In genomic region chr19:12788025-12788681, GRCh38 we compare ENCODE assay signal across 9 cellular contexts. TPM values are rescaled to one million over a fixed set of nuclear protein-coding genes. Genes with fewer than 3 reads are reported as not detected.
DNase-seq lines count a peak whose midpoint lies in the region; ATAC-seq and TF ChIP-seq lines count a peak whose summit lies in the region.
"Had no signal": no experiment of that assay in that cellular context is flagged by ENCODE, and none has a peak within 500 bp of the region (broad histone marks: within the 10 kb centered on the region; RNA-seq: fewer than 3 reads in every experiment).

No MANE protein-coding gene starts in this region.

- DNase-seq in activated CD4-positive, alpha-beta T cell treated with anti-CD3 and anti-CD28 coated beads, Interleukin-2, amount 10 ng/mL, durations not matched to agents 24 days and 14 days = no peak
- DNase-seq in activated CD4-positive, alpha-beta T cell treated with anti-CD3 and anti-CD28 coated beads for 48 hours = no peak
- no peak for DNase-seq in left lung
- DNase-seq in effector CD4-positive, alpha-beta T cell = no peak
- no peak for DNase-seq in GOT3 (lab: John Stamatoyannopoulos, UW)
- DNase-seq in foreskin melanocyte = no peak
- DNase-seq: amniotic stem cell had no signal

- H3K36me3 Mint-ChIP-seq in activated CD4-positive, alpha-beta T cell treated with anti-CD3 and anti-CD28 coated beads, Interleukin-2, amount 10 ng/mL, durations not matched to agents 24 days and 14 days (ENCODE audit: low read depth) = peaks cover 15% of the 10 kb centered on the region
- peaks cover 36% of the 10 kb centered on the region for H3K36me3 Mint-ChIP-seq in activated T-helper 17 cell treated with anti-CD3 and anti-CD28 coated beads, Interleukin-2, amount 50 U/mL, for 72 hours (ENCODE audit: low read depth)

- H3K9me3 Mint-ChIP-seq in activated CD4-positive, alpha-beta T cell treated with anti-CD3 and anti-CD28 coated beads, Interleukin-2, amount 10 ng/mL, durations not matched to agents 24 days and 14 days = no peaks in the 10 kb centered on the region
- no peaks in the 10 kb centered on the region for H3K9me3 Mint-ChIP-seq in activated T-helper 17 cell treated with anti-CD3 and anti-CD28 coated beads, Interleukin-2, amount 50 U/mL, for 72 hours

- peaks cover 23% of the 10 kb centered on the region for H3K4me1 Mint-ChIP-seq in activated CD4-positive, alpha-beta T cell treated with anti-CD3 and anti-CD28 coated beads, Interleukin-2, amount 10 ng/mL, durations not matched to agents 24 days and 14 days
- H3K4me1 Mint-ChIP-seq in activated T-helper 17 cell treated with anti-CD3 and anti-CD28 coated beads, Interleukin-2, amount 50 U/mL, for 72 hours = no peaks in the 10 kb centered on the region

- no peak for ATAC-seq in activated T-helper 17 cell treated with anti-CD3 and anti-CD28 coated beads, Interleukin-2, amount 50 U/mL, for 72 hours (replicated peaks)
- ATAC-seq in left lung = no peak

- peak overlapping the region; percentile 99 to 100 for H3K27ac ChIP-seq in left lung
- H3K27ac ChIP-seq in thymus (ENCODE audit: low read depth) = peak overlapping the region; percentile 98

- peak overlapping the region; percentile 93 for H3K4me3 Mint-ChIP-seq in activated CD4-positive, alpha-beta T cell treated with anti-CD3 and anti-CD28 coated beads, Interleukin-2, amount 10 ng/mL, durations not matched to agents 24 days and 14 days
- H3K4me3 Mint-ChIP-seq in activated T-helper 17 cell treated with anti-CD3 and anti-CD28 coated beads, Interleukin-2, amount 50 U/mL, for 72 hours = peak overlapping the region; percentile 97

- intact Hi-C loops in activated CD4-positive, alpha-beta T cell treated with anti-CD3 and anti-CD28 coated beads, Interleukin-2, amount 10 ng/mL, durations not matched to agents 24 days and 14 days (cut with micrococcal nuclease) = no loop called here
- intact Hi-C loops in left lung (cut with DNase I) = no loop called here

- H3K4me3 ChIP-seq in left lung (peak overlapping the region in 1 of 2 donors; percentile 98), thymus (ENCODE audit: low read length) (no peak overlapping the region)

- peak overlapping the region; percentile 97 for H3K27ac Mint-ChIP-seq in activated CD4-positive, alpha-beta T cell treated with anti-CD3 and anti-CD28 coated beads, Interleukin-2, amount 10 ng/mL, durations not matched to agents 24 days and 14 days
- peak overlapping the region; percentile 96 for H3K27ac Mint-ChIP-seq in activated T-helper 17 cell treated with anti-CD3 and anti-CD28 coated beads, Interleukin-2, amount 50 U/mL, for 72 hours

- H3K27me3 ChIP-seq in left lung (no peaks in the 10 kb centered on the region), thymus (ENCODE audit: control insufficient read depth, insufficient read depth) (peaks cover 14% of the 10 kb centered on the region)

- H3K4me1 ChIP-seq in left lung (peaks cover 66 to 71% of the 10 kb centered on the region in 2 donors), thymus (ENCODE audit: control insufficient read depth, insufficient read depth, low read length) (peaks cover 23% of the 10 kb centered on the region)

- no peaks in the 10 kb centered on the region for H3K27me3 Mint-ChIP-seq in activated CD4-positive, alpha-beta T cell treated with anti-CD3 and anti-CD28 coated beads, Interleukin-2, amount 10 ng/mL, durations not matched to agents 24 days and 14 days
- H3K27me3 Mint-ChIP-seq in activated T-helper 17 cell treated with anti-CD3 and anti-CD28 coated beads, Interleukin-2, amount 50 U/mL, for 72 hours = no peaks in the 10 kb centered on the region

- H3K9me3 ChIP-seq in left lung (no peaks in the 10 kb centered on the region), thymus (ENCODE audit: control insufficient read depth) (no peaks in the 10 kb centered on the region)

- TF ChIP-seq CTCF in left lung (IDR thresholded peaks at IDR 0.05) = no peak

- 96% methylated on average over 5 of the region's 5 CpGs for WGBS in thymus

- H3K36me3 ChIP-seq in left lung (peaks cover 0 to 9% of the 10 kb centered on the region in 2 donors), thymus (ENCODE audit: control insufficient read depth, insufficient read depth) (no peaks in the 10 kb centered on the region)

RNA-seq across cellular contexts. Expression of gene JUNB, which starts 3.1 kb away (rescaled TPM):
- total RNA-seq in activated CD4-positive, alpha-beta T cell treated with anti-CD3 and anti-CD28 coated beads, Interleukin-2, amount 10 ng/mL, durations not matched to agents 24 days and 14 days = 302 and 310 TPM in 2 replicates
- 100 to 1,000 TPM; 328 to 586 TPM for total RNA-seq in activated T-helper 17 cell treated with anti-CD3 and anti-CD28 coated beads, Interleukin-2, amount 50 U/mL, for 72 hours
- 100 to 1,000 TPM; 131 to 135 TPM for total RNA-seq in left lung
- polyA plus RNA-seq in thymus = 139 TPM

RNA-seq across cellular contexts. Expression of gene HOOK2, which starts 12.8 kb away (rescaled TPM):
- total RNA-seq in activated CD4-positive, alpha-beta T cell treated with anti-CD3 and anti-CD28 coated beads, Interleukin-2, amount 10 ng/mL, durations not matched to agents 24 days and 14 days = 17.8 and 18.3 TPM in 2 replicates
- total RNA-seq in activated T-helper 17 cell treated with anti-CD3 and anti-CD28 coated beads, Interleukin-2, amount 50 U/mL, for 72 hours = 10 to 100 TPM; 22.5 to 44.4 TPM
- total RNA-seq in left lung = 10 to 100 TPM; 57.7 to 57.9 TPM
- polyA plus RNA-seq in thymus = 36.4 TPM

RNA-seq across cellular contexts. Expression of gene PRDX2, which starts 13.4 kb away (rescaled TPM):
- 277 and 294 TPM in 2 replicates for total RNA-seq in activated CD4-positive, alpha-beta T cell treated with anti-CD3 and anti-CD28 coated beads, Interleukin-2, amount 10 ng/mL, durations not matched to agents 24 days and 14 days
- 100 to 1,000 TPM; 307 to 415 TPM for total RNA-seq in activated T-helper 17 cell treated with anti-CD3 and anti-CD28 coated beads, Interleukin-2, amount 50 U/mL, for 72 hours
- total RNA-seq in left lung = 100 to 1,000 TPM; 186 to 217 TPM
- 113 TPM for polyA plus RNA-seq in thymus

RNA-seq across cellular contexts. Expression of gene THSD8, which starts 13.7 kb away (rescaled TPM):
- 26.8 and 32.7 TPM in 2 replicates for total RNA-seq in activated CD4-positive, alpha-beta T cell treated with anti-CD3 and anti-CD28 coated beads, Interleukin-2, amount 10 ng/mL, durations not matched to agents 24 days and 14 days
- total RNA-seq in activated T-helper 17 cell treated with anti-CD3 and anti-CD28 coated beads, Interleukin-2, amount 50 U/mL, for 72 hours = 10 to 100 TPM; 25.5 to 32.7 TPM
- total RNA-seq in left lung = 1 to 10 TPM; 6.6 to 9.0 TPM
- polyA plus RNA-seq in thymus = 4.1 TPM

RNA-seq across cellular contexts. Expression of gene RNASEH2A, which starts 18.2 kb away (rescaled TPM):
- 35.8 and 51.5 TPM in 2 replicates for total RNA-seq in activated CD4-positive, alpha-beta T cell treated with anti-CD3 and anti-CD28 coated beads, Interleukin-2, amount 10 ng/mL, durations not matched to agents 24 days and 14 days
- total RNA-seq in activated T-helper 17 cell treated with anti-CD3 and anti-CD28 coated beads, Interleukin-2, amount 50 U/mL, for 72 hours = 10 to 100 TPM; 30.1 to 53.5 TPM
- total RNA-seq in left lung = 10 to 100 TPM; 10.9 to 16.6 TPM
- polyA plus RNA-seq in thymus = 8.4 TPM
